16 cellular contexts compared by ENCODE assay signal in genomic region chr7:29326872-29327271, GRCh38.
DNase-seq lines count a peak whose midpoint lies in the region; TF ChIP-seq lines count a peak whose summit lies in the region.
"Had no signal": no experiment of that assay in that cellular context is flagged by ENCODE, and none has a peak within 500 bp of the region (broad histone marks: within the 10 kb centered on the region; RNA-seq: fewer than 3 reads in every experiment).

No MANE protein-coding gene starts in this region.

- H3K27ac Mint-ChIP-seq in dendritic cell treated with granulocyte-macrophage colony-stimulating factor and Interleukin-4, amounts not matched to agents 40 ng/mL and 50 ng/mL, for 4 days = peak overlapping the region; percentile 79
- H3K27ac Mint-ChIP-seq: CD4-positive, CD25-positive, alpha-beta regulatory T cell; H9 had no signal

- no peak overlapping the region for H3K4me3 Mint-ChIP-seq in dendritic cell treated with granulocyte-macrophage colony-stimulating factor and Interleukin-4, amounts not matched to agents 40 ng/mL and 50 ng/mL, for 4 days
- H3K4me3 Mint-ChIP-seq: CD4-positive, CD25-positive, alpha-beta regulatory T cell; H9 had no signal

- no peak overlapping the region for H2BK5ac ChIP-seq in neuronal stem cell (ENCODE audit: low read length)

- no peak overlapping the region for H2AFZ ChIP-seq in neuronal stem cell (ENCODE audit: low read length)
- H2AFZ ChIP-seq: GM23248 had no signal

- H4K8ac ChIP-seq in neuronal stem cell (ENCODE audit: low read depth, low read length) = no peak overlapping the region

- no peak for TF ChIP-seq CTCF in HEK293 (tag by site-specific recombination; IDR thresholded peaks at IDR 0.05)

- DNase-seq in NCI-H2171 treated with DMSO at 0.1 percent for 48 hours (lab: John Stamatoyannopoulos, UW) = peak; percentile 25
- DNase-seq in NCI-H2171 (lab: John Stamatoyannopoulos, UW) = no peak
- no peak for DNase-seq in hippocampal formation (lab: John Stamatoyannopoulos, UW)
- DNase-seq in ACHN = no peak
- DNase-seq in neuronal stem cell (ENCODE audit: low spot score) = no peak
- DNase-seq: CD4-positive, CD25-positive, alpha-beta regulatory T cell; GM23248; H9; NCI-H226; T-helper 9 cell had no signal

- H3K18ac ChIP-seq in neuronal stem cell (ENCODE audit: low read length) = no peak overlapping the region

- H3K27me3 Mint-ChIP-seq in dendritic cell treated with granulocyte-macrophage colony-stimulating factor and Interleukin-4, amounts not matched to agents 40 ng/mL and 50 ng/mL, for 4 days = no peaks in the 10 kb centered on the region
- H3K27me3 Mint-ChIP-seq: CD4-positive, CD25-positive, alpha-beta regulatory T cell had no signal

- H2BK15ac ChIP-seq in neuronal stem cell (ENCODE audit: low read length) = no peak overlapping the region

- H3K27me3 ChIP-seq in neuronal stem cell (ENCODE audit: control insufficient read depth in 3 of 3, insufficient read depth in 3 of 3, low read depth in 1 of 3, low read length in 3 of 3) = no peaks in the 10 kb centered on the region

- H3K4ac ChIP-seq in neuronal stem cell (ENCODE audit: low read length) = no peak overlapping the region

- WGBS in neuronal stem cell (ENCODE audit: extremely low coverage in 2 of 2, insufficient read length in 2 of 2, insufficient replicate concordance in 1 of 2), 2 donors = no CpG with 5 or more reads among the region's 1 CpG

- H3K9ac ChIP-seq in neuronal stem cell (ENCODE audit: low read depth, low read length, poor library complexity) = no peak overlapping the region
- H3K9ac ChIP-seq: GM23248 had no signal

- H3K36me3 ChIP-seq in HEK293 (ENCODE audit: control insufficient read depth in 2 of 2, insufficient read depth in 1 of 2, low read length in 2 of 2) = no peaks in the 10 kb centered on the region
- no peaks in the 10 kb centered on the region for H3K36me3 ChIP-seq in neuronal stem cell (replicated peaks in 1 of 2; ENCODE audit: control insufficient read depth in 2 of 2, insufficient read depth in 2 of 2, low read length in 2 of 2)
- H3K36me3 ChIP-seq: SJSA1 had no signal

- H3K4me3 ChIP-seq in HEK293 (ENCODE audit: low read depth, low read length) = no peak overlapping the region
- no peak overlapping the region for H3K4me3 ChIP-seq in neuronal stem cell (ENCODE audit: low read length in 2 of 2)
- H3K4me3 ChIP-seq: A549, GM23248, K562, SJSA1 had no signal

- H3K9me3 Mint-ChIP-seq in dendritic cell treated with granulocyte-macrophage colony-stimulating factor and Interleukin-4, amounts not matched to agents 40 ng/mL and 50 ng/mL, for 4 days = no peaks in the 10 kb centered on the region
- H3K9me3 Mint-ChIP-seq: H9 had no signal

- no peaks in the 10 kb centered on the region for H3K79me1 ChIP-seq in neuronal stem cell (ENCODE audit: low read depth, low read length)

- no peak overlapping the region for H3K23ac ChIP-seq in neuronal stem cell (ENCODE audit: low read depth, low read length, poor library complexity)

- H2AK5ac ChIP-seq in neuronal stem cell (ENCODE audit: low read depth, low read length) = no peak overlapping the region

- POLR2A ChIA-PET in HEK293 (lab: Yijun Ruan, JAX) = interaction anchor here (0.6 kb wide), 2 partner anchors 99 to 230 kb away, joined by 3 to 4 read pairs; no protein-coding TSS in a partner anchor

- peaks cover 27% of the 10 kb centered on the region for H3K4me1 ChIP-seq in HEK293 (ENCODE audit: control insufficient read depth, insufficient read depth, low read length)
- peaks cover 0 to 1% of the 10 kb centered on the region in 2 donors for H3K4me1 ChIP-seq in neuronal stem cell (ENCODE audit: control insufficient read depth in 2 of 2, insufficient read depth in 1 of 2, low read depth in 1 of 2, low read length in 2 of 2)
- H3K4me1 ChIP-seq: A549, SJSA1 had no signal

- no peak overlapping the region for H4K91ac ChIP-seq in neuronal stem cell (ENCODE audit: low read depth, low read length, poor library complexity)

- CTCF ChIA-PET in HEK293 (lab: Yijun Ruan, JAX) = interaction anchor here (0.5 to 0.6 kb wide), 2 partner anchors 44 to 489 kb away, joined by 3 read pairs; no protein-coding TSS in a partner anchor

- no peak overlapping the region for H3K14ac ChIP-seq in neuronal stem cell (ENCODE audit: low read length)

- H3K4me1 Mint-ChIP-seq in dendritic cell treated with granulocyte-macrophage colony-stimulating factor and Interleukin-4, amounts not matched to agents 40 ng/mL and 50 ng/mL, for 4 days (ENCODE audit: low read depth) = peaks cover 88% of the 10 kb centered on the region
- H3K4me1 Mint-ChIP-seq: CD4-positive, CD25-positive, alpha-beta regulatory T cell had no signal

- H2BK12ac ChIP-seq in neuronal stem cell (ENCODE audit: low read length) = no peak overlapping the region

- H3K9me3 ChIP-seq in HEK293 (ENCODE audit: control insufficient read depth, insufficient read depth, low read depth, low read length) = no peaks in the 10 kb centered on the region
- no peaks in the 10 kb centered on the region for H3K9me3 ChIP-seq in neuronal stem cell (replicated peaks in 1 of 2; ENCODE audit: control insufficient read depth in 2 of 2, insufficient read depth in 1 of 2, low read depth in 1 of 2, low read length in 2 of 2)
- H3K9me3 ChIP-seq: A549, SJSA1 had no signal

- in situ Hi-C loops in ACHN (cut with HindIII; ENCODE audit: low pct_ligation_motif_present, low pct_unique_long_range_greater_than_20kb, low sequenced_read_pairs) = no loop called here

- no peak overlapping the region for H3K4me2 ChIP-seq in neuronal stem cell (ENCODE audit: insufficient read depth, low read length, poor library complexity, severe bottlenecking)
- H3K4me2 ChIP-seq: A549 had no signal

- H3K27ac ChIP-seq in HEK293 (ENCODE audit: extremely low read depth, low read depth, low read length) (peak overlapping the region; percentile 88), neuronal stem cell (replicated peaks; ENCODE audit: low read length) (no peak overlapping the region)
- H3K27ac ChIP-seq: A549, GM23248, HL-60, SJSA1 had no signal

- intact Hi-C loops in dendritic cell treated with granulocyte-macrophage colony-stimulating factor and Interleukin-4, amounts not matched to agents 40 ng/mL and 50 ng/mL, for 4 days (cut with micrococcal nuclease) = loop anchor here (5.0 kb wide), 1 partner anchor 40 kb away; no protein-coding TSS in a partner anchor

- H3K36me3 Mint-ChIP-seq in dendritic cell treated with granulocyte-macrophage colony-stimulating factor and Interleukin-4, amounts not matched to agents 40 ng/mL and 50 ng/mL, for 4 days (ENCODE audit: low read depth) = peaks cover 70% of the 10 kb centered on the region
- H3K36me3 Mint-ChIP-seq: CD4-positive, CD25-positive, alpha-beta regulatory T cell had no signal

- no peak overlapping the region for H2BK120ac ChIP-seq in neuronal stem cell (ENCODE audit: low read depth, low read length)

TF ChIP-seq in HEK293, 187 proteins besides CTCF, POLR2A, EP300 and RAD21:
- TF ChIP-seq MZF1 (tag by site-specific recombination; IDR thresholded peaks at IDR 0.05; ENCODE audit: borderline replicate concordance) = no peak
- TF ChIP-seq ZFP3 (tag by site-specific recombination; IDR thresholded peaks at IDR 0.05; ENCODE audit: low read depth) = peak; percentile 50; the same call in 1 of the 2 replicates
